In genomic region chr6:28910901-28911680, GRCh38 we compare ENCODE assay signal across 17 cellular contexts. TPM values are rescaled to one million over a fixed set of nuclear protein-coding genes. Genes with fewer than 3 reads are reported as not detected.
A peak's percentile ranks its signal among the peaks of the same experiment; 100 is the strongest.
DNase-seq lines count a peak whose midpoint lies in the region; ATAC-seq, FAIRE-seq and TF ChIP-seq lines count a peak whose summit lies in the region.
"Had no signal": no experiment of that assay in that cellular context is flagged by ENCODE, and none has a peak within 500 bp of the region (broad histone marks: within the 10 kb centered on the region; RNA-seq: fewer than 3 reads in every experiment).

No MANE protein-coding gene starts in this region.

- H3F3A ChIP-seq in PC-3 (ENCODE audit: low read length, unreplicated experiment), result no peaks in the 10 kb centered on the region

- no peak overlapping the region for H3K4me2 ChIP-seq in PC-3 (ENCODE audit: low read length)

- H3K36me3 ChIP-seq in PC-3 (ENCODE audit: low read depth, low read length) (peaks cover 75% of the 10 kb centered on the region), neutrophil (peaks cover 72% of the 10 kb centered on the region)

- H3K9me2 ChIP-seq in PC-3 (replicated peaks; ENCODE audit: low read length), result no peaks in the 10 kb centered on the region

- peaks cover 4% of the 10 kb centered on the region for H3K4me1 Mint-ChIP-seq in chondrocyte (ENCODE audit: low read depth)
- H3K4me1 Mint-ChIP-seq: B cell, brain had no signal

- H3K9ac ChIP-seq in PC-3 (ENCODE audit: low read length), result no peak overlapping the region

- CTCF ChIA-PET in PC-3 (lab: Charles Lee), result no interaction called here

- no peaks in the 10 kb centered on the region for H3K4me1 ChIP-seq in PC-3 (ENCODE audit: insufficient read depth, low read length)
- H3K4me1 ChIP-seq in neutrophil (ENCODE audit: control insufficient read depth in 1 of 2, insufficient read depth in 1 of 2, low read depth in 1 of 2, low read length in 1 of 2), result peaks cover 27 to 29% of the 10 kb centered on the region in 2 experiments

- peaks cover 18% of the 10 kb centered on the region for H3K79me2 ChIP-seq in PC-3 (ENCODE audit: low read length)

- no peak for ATAC-seq in PC-3
- ATAC-seq: natural killer cell had no signal

- H3K36me3 Mint-ChIP-seq in chondrocyte (ENCODE audit: low read depth), result peaks cover 33% of the 10 kb centered on the region

- no peak for FAIRE-seq in D721Med (lab: Jason Lieb, UNC)

- no peak overlapping the region for H3K4me3 ChIP-seq in PC-3 (ENCODE audit: low read length)
- no peak overlapping the region for H3K4me3 ChIP-seq in neutrophil (ENCODE audit: low read depth in 1 of 2, low read length in 1 of 2)
- H3K4me3 ChIP-seq: lung, suprapubic skin had no signal

- no peak for TF ChIP-seq CTCF in PC-3 (conservative IDR thresholded peaks at IDR 0.05; ENCODE audit: low read depth, low read length)
- TF ChIP-seq CTCF in chondrocyte (IDR thresholded peaks at IDR 0.05), result no peak
- no peak for TF ChIP-seq CTCF in neutrophil (IDR thresholded peaks at IDR 0.05)
- TF ChIP-seq CTCF in D721Med (IDR thresholded peaks at IDR 0.05; ENCODE audit: insufficient read depth, missing control alignments), result no peak

- intact Hi-C loops in PC-3 (cut with micrococcal nuclease), result no loop called here

- no peaks in the 10 kb centered on the region for H3K27me3 Mint-ChIP-seq in chondrocyte (ENCODE audit: low read depth)
- H3K27me3 Mint-ChIP-seq: B cell, brain had no signal

- H3K9me3 Mint-ChIP-seq in chondrocyte (ENCODE audit: low read depth), result no peaks in the 10 kb centered on the region
- H3K9me3 Mint-ChIP-seq: brain, natural killer cell had no signal

- peak overlapping the region; percentile 24 for H3K27ac Mint-ChIP-seq in chondrocyte (ENCODE audit: unreplicated experiment)
- H3K27ac Mint-ChIP-seq: B cell, brain, natural killer cell had no signal

- H3K4me3 Mint-ChIP-seq in chondrocyte (ENCODE audit: unreplicated experiment), result no peak overlapping the region
- H3K4me3 Mint-ChIP-seq: B cell, brain, natural killer cell had no signal

- H3K9me3 ChIP-seq in PC-3 (ENCODE audit: low read length), result no peaks in the 10 kb centered on the region
- H3K9me3 ChIP-seq in neutrophil, result no peaks in the 10 kb centered on the region
- H3K9me3 ChIP-seq: suprapubic skin had no signal

- 0 out of 2 replicates have a peak, but pooled peaks cover 3% of the 10 kb centered on the region for H4K20me1 ChIP-seq in PC-3 (ENCODE audit: low read length)

- POLR2A ChIA-PET in PC-3 (lab: Charles Lee; ENCODE audit: unreplicated experiment), result no interaction called here

- peak; percentile 34 to 53 for DNase-seq in Kasumi-1 (lab: John Stamatoyannopoulos, UW)
- peak; percentile 6 for DNase-seq in PC-3
- DNase-seq in chondrocyte (ENCODE audit: low spot score), result no peak
- DNase-seq in OCI-M2 (lab: John Stamatoyannopoulos, UW; ENCODE audit: unreplicated experiment), result no peak
- DNase-seq in stimulated activated CD4-positive, alpha-beta T cell treated with anti-CD3 and anti-CD28 coated beads, Interleukin-1b, Interleukin-23, amount 100 ng/mL, for 48 hours, result no peak
- DNase-seq in D721Med (ENCODE audit: insufficient read length, low spot score), result no peak
- DNase-seq: activated effector memory CD4-positive, alpha-beta T cell treated with anti-CD3 and anti-CD28 coated beads, Interleukin-2, amount 50 U/mL, for 16 hours; foreskin melanocyte; natural killer cell; NCI-H1694; NCI-H446; retina had no signal

- H3K27ac ChIP-seq in PC-3 (ENCODE audit: low read length), result no peak overlapping the region
- H3K27ac ChIP-seq in neutrophil, result peak overlapping the region; percentile 45
- H3K27ac ChIP-seq: suprapubic skin had no signal

- H3K27me3 ChIP-seq in PC-3 (ENCODE audit: low read length), result no peaks in the 10 kb centered on the region
- no peaks in the 10 kb centered on the region for H3K27me3 ChIP-seq in neutrophil
- H3K27me3 ChIP-seq: suprapubic skin had no signal

- H2AFZ ChIP-seq in PC-3 (ENCODE audit: low read length), result no peak overlapping the region

- TSS peak; percentile 16 for BruUV-seq in PC-3 (replicated peaks; lab: Mats Ljungman, UMichigan)

RNA-seq across cellular contexts. Expression of gene TRIM27, which starts 12.7 kb away (rescaled TPM):
- total RNA-seq in PC-3 (2014; rRNA removed), result 85.8 and 92.5 TPM in 2 replicates
- total RNA-seq in chondrocyte, result 49.6 to 61.8 TPM (median 53.5 TPM) in 3 replicates

Comparison
In these comparisons a context has a peak if more than half of its experiments do, and no peak if none do; other contexts are left out.
1. DNase-seq: peak in Kasumi-1 (2 of 2) and PC-3 (single experiment); none in chondrocyte (single experiment), OCI-M2 (single experiment), stimulated activated CD4-positive, alpha-beta T cell treated with anti-CD3 and anti-CD28 coated beads, Interleukin-1b, Interleukin-23, amount 100 ng/mL, for 48 hours (single experiment) and D721Med (single experiment).